Comparison of ENCODE assay signal across 18 cellular contexts in the genomic region with DNA sequence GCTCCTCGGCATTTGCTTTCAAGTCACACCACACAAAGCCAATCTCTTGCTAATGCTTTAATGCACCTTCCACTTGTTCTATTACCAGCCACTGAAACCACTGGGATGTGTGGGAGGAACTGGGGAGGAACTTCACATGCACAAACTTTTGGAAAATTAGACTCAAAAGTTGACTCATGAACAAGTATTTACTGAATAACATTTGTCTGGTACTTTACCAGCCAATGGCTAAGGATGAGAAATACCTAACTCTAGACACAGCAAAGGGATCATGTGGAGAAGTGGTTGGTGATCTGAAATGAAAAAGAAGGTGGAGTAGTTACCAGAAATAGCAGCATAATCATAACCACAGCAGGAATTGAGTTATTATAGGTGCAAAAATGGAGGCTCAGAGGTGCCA.
"Had no signal": no experiment of that assay in that cellular context is flagged by ENCODE, and none has a peak within 500 bp of the region (broad histone marks: within the 10 kb centered on the region; RNA-seq: fewer than 3 reads in every experiment).

No MANE protein-coding gene starts in this region.

- H3K9me3 ChIP-seq: esophagus muscularis mucosa, left ventricle myocardium inferior, sigmoid colon, testis, upper lobe of left lung had no signal

- H3K27me3 ChIP-seq: esophagus muscularis mucosa, hepatocyte, sigmoid colon, testis, upper lobe of left lung had no signal

- H3K4me3 Mint-ChIP-seq: naive thymus-derived CD4-positive, alpha-beta T cell; neural crest cell had no signal

- H3K27ac ChIP-seq: coronary artery, esophagus muscularis mucosa, hepatocyte, left ventricle myocardium inferior, sigmoid colon, testis, upper lobe of left lung, VCaP had no signal

- H3K36me3 ChIP-seq: esophagus muscularis mucosa, left ventricle myocardium inferior, sigmoid colon, upper lobe of left lung had no signal

- DNase-seq: activated naive CD4-positive, alpha-beta T cell; aorta; cerebellar nuclear complex; glutamatergic neuron; left ventricle myocardium inferior; naive thymus-derived CD4-positive, alpha-beta T cell; posterior cingulate gyrus; sigmoid colon; testis; upper lobe of left lung had no signal

- H3K79me2 ChIP-seq: hepatocyte had no signal

- H3K27ac Mint-ChIP-seq: activated T-helper 2 cell treated with anti-CD3 and anti-CD28 coated beads, Interferon-gamma antibody, Interleukin-2, Interleukin-4, amounts not matched to agents 10 μg/mL and 5 μg/mL and 100 μg/mL, durations not matched to agents 14 hours and 24 hours and 36 hours; naive thymus-derived CD4-positive, alpha-beta T cell had no signal

- H3K4me1 Mint-ChIP-seq: neural crest cell had no signal

- H3K4me1 ChIP-seq: left ventricle myocardium inferior, testis, upper lobe of left lung had no signal

- H3K9me3 Mint-ChIP-seq: activated T-helper 2 cell treated with anti-CD3 and anti-CD28 coated beads, Interferon-gamma antibody, Interleukin-2, Interleukin-4, amounts not matched to agents 10 μg/mL and 5 μg/mL and 100 μg/mL, durations not matched to agents 14 hours and 24 hours and 36 hours; neural crest cell had no signal

- ATAC-seq: activated CD4-positive, CD25-positive, alpha-beta regulatory T cell treated with anti-CD3 and anti-CD28 coated beads, Interleukin-2, amount 50 U/mL, for 24 hours; naive thymus-derived CD4-positive, alpha-beta T cell; SK-N-SH treated with all-trans-retinoic acid at 6 μM for 48 hours had no signal

- H3K4me3 ChIP-seq: coronary artery, esophagus muscularis mucosa, hepatocyte, left ventricle myocardium inferior, sigmoid colon, testis, upper lobe of left lung had no signal

- H3K4me2 ChIP-seq: hepatocyte had no signal

- H2AFZ ChIP-seq: hepatocyte had no signal
